Comparison of ENCODE assay signal across 26 cellular contexts in genomic region chr15:32987067-32987466, GRCh38.
DNase-seq lines count a peak whose midpoint lies in the region; ATAC-seq and TF ChIP-seq lines count a peak whose summit lies in the region.
"Had no signal": no experiment of that assay in that cellular context is flagged by ENCODE, and none has a peak within 500 bp of the region (broad histone marks: within the 10 kb centered on the region; RNA-seq: fewer than 3 reads in every experiment).

No MANE protein-coding gene starts in this region.

- TF ChIP-seq CTCF in epithelial cell of proximal tubule (conservative IDR thresholded peaks at IDR 0.05; ENCODE audit: low read depth, low read length) = no peak

- peak; percentile 53 for ATAC-seq in GM18907 (IDR thresholded peaks at IDR 0.05; ENCODE audit: unreplicated experiment)
- ATAC-seq in HG03159 (IDR thresholded peaks at IDR 0.05; ENCODE audit: unreplicated experiment) = no peak
- no peak for ATAC-seq in HG02970 (IDR thresholded peaks at IDR 0.05; ENCODE audit: low FRiP score, unreplicated experiment)
- ATAC-seq: A549; CD8-positive, alpha-beta T cell; GM12878; Panc1 had no signal

- H3K4me3 ChIP-seq in epithelial cell of proximal tubule (ENCODE audit: low read depth, low read length) = no peak overlapping the region
- H3K4me3 ChIP-seq: A549, GM12878 had no signal

- DNase-seq in epithelial cell of proximal tubule (ENCODE audit: low read depth) = peak; percentile 56
- peak; percentile 90 for DNase-seq in kidney tubule cell (ENCODE audit: low spot score)
- DNase-seq in mesenteric fat pad (ENCODE audit: low spot score) = no peak
- DNase-seq in hypothalamus (lab: John Stamatoyannopoulos, UW) = no peak
- DNase-seq: Caco-2; CD8-positive, alpha-beta T cell; DMS 273 treated with DMSO at 0.1 percent for 48 hours; DMS79; EL; GDM1; H7; KG1; MM.1S; NCI-H1048; NCI-H1417; NCI-H1694; NCI-H2029 treated with DMSO at 0.1 percent for 48 hours; NCI-H446 treated with DMSO at 0.1 percent for 48 hours; NCI-H526 treated with DMSO at 0.1 percent for 48 hours; SHP77 treated with DMSO at 0.1 percent for 48 hours had no signal

Comparison
In these comparisons a context has a peak if more than half of its experiments do, and no peak if none do; other contexts are left out.
1. DNase-seq: peak in epithelial cell of proximal tubule (single experiment) and kidney tubule cell (single experiment); none in mesenteric fat pad (single experiment) and hypothalamus (0 of 51).